24 cellular contexts compared by ENCODE assay signal in the genomic region with DNA sequence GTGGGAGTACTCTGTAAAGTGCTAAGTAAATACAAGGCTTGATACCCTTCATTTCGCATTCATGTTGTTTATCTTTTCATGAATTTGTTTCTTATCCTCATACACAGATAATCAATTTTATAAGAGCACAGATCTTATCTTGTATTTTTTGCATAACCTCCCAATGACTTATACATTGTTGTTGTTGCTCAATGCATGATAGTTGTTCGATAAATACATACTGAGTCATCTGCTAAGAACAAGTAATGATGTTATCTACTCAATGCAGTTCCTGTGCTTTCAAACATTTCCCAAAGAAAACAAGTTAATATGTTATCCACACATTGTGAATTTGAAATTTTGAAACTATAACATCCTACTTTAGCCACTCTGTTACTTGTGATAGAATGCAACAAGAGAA.
"Had no signal": no experiment of that assay in that cellular context is flagged by ENCODE, and none has a peak within 500 bp of the region (broad histone marks: within the 10 kb centered on the region; RNA-seq: fewer than 3 reads in every experiment).

No MANE protein-coding gene starts in this region.

- H3K9ac ChIP-seq: neural progenitor cell had no signal

- H3K4me3 ChIP-seq: esophagus muscularis mucosa, gastroesophageal sphincter, lower lobe of right lung, neural progenitor cell, tibial nerve, uterus had no signal

- H3K4me3 Mint-ChIP-seq: activated CD4-positive, alpha-beta T cell treated with anti-CD3 and anti-CD28 coated beads, Interleukin-2, amount 10 ng/mL, durations not matched to agents 7 days and 5 days; activated CD8-positive, alpha-beta T cell treated with anti-CD3 and anti-CD28 coated beads, Interleukin-2, amount 10 ng/mL, durations not matched to agents 7 days and 5 days; activated naive CD8-positive, alpha-beta T cell; naive thymus-derived CD8-positive, alpha-beta T cell; neural progenitor cell; stimulated activated effector memory CD8-positive, alpha-beta T cell treated with anti-CD3 and anti-CD28 coated beads, Interleukin-12 subunit alpha, Interleukin-12 subunit beta, amount 100 ng/mL, for 72 hours; stimulated activated naive CD8-positive, alpha-beta T cell treated with anti-CD3 and anti-CD28 coated beads, Interleukin-15, amount 100 ng/mL, for 72 hours; T-helper 2 cell treated with Interferon-gamma antibody and Interleukin-4, amounts not matched to agents 5 μg/mL and 100 μg/mL, for 36 hours had no signal

- H3K27me3 ChIP-seq: esophagus muscularis mucosa, gastroesophageal sphincter, neural progenitor cell, tibial nerve, uterus had no signal

- H3K4me1 Mint-ChIP-seq: activated CD4-positive, alpha-beta T cell treated with anti-CD3 and anti-CD28 coated beads, Interleukin-2, amount 10 ng/mL, durations not matched to agents 7 days and 5 days; naive thymus-derived CD8-positive, alpha-beta T cell; stimulated activated effector memory CD8-positive, alpha-beta T cell treated with anti-CD3 and anti-CD28 coated beads, Interleukin-12 subunit alpha, Interleukin-12 subunit beta, amount 100 ng/mL, for 72 hours; stimulated activated naive CD8-positive, alpha-beta T cell treated with anti-CD3 and anti-CD28 coated beads, Interleukin-15, amount 100 ng/mL, for 72 hours had no signal

- H3K9me3 ChIP-seq: esophagus muscularis mucosa, gastroesophageal sphincter, lower lobe of right lung, tibial nerve, uterus had no signal

- H3K27ac ChIP-seq: esophagus muscularis mucosa, gastroesophageal sphincter, lower lobe of right lung, neural progenitor cell, tibial nerve, uterus, VCaP had no signal

- H2AFZ ChIP-seq: neural progenitor cell had no signal

- H3K36me3 ChIP-seq: esophagus muscularis mucosa, gastroesophageal sphincter, lower lobe of right lung, neural progenitor cell, tibial nerve, uterus had no signal

- H3K36me3 Mint-ChIP-seq: activated naive CD8-positive, alpha-beta T cell; naive thymus-derived CD8-positive, alpha-beta T cell; neural progenitor cell; stimulated activated effector memory CD8-positive, alpha-beta T cell treated with anti-CD3 and anti-CD28 coated beads, Interleukin-12 subunit alpha, Interleukin-12 subunit beta, amount 100 ng/mL, for 72 hours had no signal

- H3K9me3 Mint-ChIP-seq: neural progenitor cell had no signal

- H3K4me1 ChIP-seq: esophagus muscularis mucosa, gastroesophageal sphincter, lower lobe of right lung, neural progenitor cell, tibial nerve, uterus had no signal

- H3K4me2 ChIP-seq: neural progenitor cell had no signal

- DNase-seq: activated CD4-positive, alpha-beta T cell treated with anti-CD3 and anti-CD28 coated beads, Interleukin-2, amount 10 ng/mL, durations not matched to agents 7 days and 5 days; activated CD8-positive, alpha-beta T cell treated with anti-CD3 and anti-CD28 coated beads, Interleukin-2, amount 10 ng/mL, durations not matched to agents 7 days and 5 days; amniotic stem cell; effector memory CD4-positive, alpha-beta T cell; head of caudate nucleus; kidney; lower lobe of right lung; naive thymus-derived CD8-positive, alpha-beta T cell; posterior cingulate gyrus; small intestine; stimulated activated CD4-positive, alpha-beta T cell treated with anti-CD3 and anti-CD28 coated beads, Interleukin-2, amount 100 ng/mL, for 24 hours; stimulated activated naive CD8-positive, alpha-beta T cell treated with anti-CD3 and anti-CD28 coated beads, Interleukin-15, amount 100 ng/mL, for 72 hours; uterus had no signal

- FAIRE-seq: kidney, small intestine had no signal

- ATAC-seq: activated CD4-positive, CD25-positive, alpha-beta regulatory T cell treated with anti-CD3 and anti-CD28 coated beads, Interleukin-2, amount 50 U/mL, for 24 hours; activated CD8-positive, alpha-beta T cell treated with anti-CD3 and anti-CD28 coated beads, Interleukin-2, amount 10 ng/mL, durations not matched to agents 7 days and 5 days; gastroesophageal sphincter; left lobe of liver; lower lobe of right lung; naive thymus-derived CD8-positive, alpha-beta T cell; sciatic nerve; stimulated activated effector memory CD8-positive, alpha-beta T cell treated with anti-CD3 and anti-CD28 coated beads, Interleukin-12 subunit alpha, Interleukin-12 subunit beta, amount 100 ng/mL, for 72 hours; stimulated activated naive CD8-positive, alpha-beta T cell treated with anti-CD3 and anti-CD28 coated beads, Interleukin-15, amount 100 ng/mL, for 72 hours had no signal

- H3K27ac Mint-ChIP-seq: activated CD4-positive, alpha-beta T cell treated with anti-CD3 and anti-CD28 coated beads, Interleukin-2, amount 10 ng/mL, durations not matched to agents 7 days and 5 days; activated CD8-positive, alpha-beta T cell treated with anti-CD3 and anti-CD28 coated beads, Interleukin-2, amount 10 ng/mL, durations not matched to agents 7 days and 5 days; activated naive CD8-positive, alpha-beta T cell; naive thymus-derived CD8-positive, alpha-beta T cell; neural progenitor cell; stimulated activated effector memory CD8-positive, alpha-beta T cell treated with anti-CD3 and anti-CD28 coated beads, Interleukin-12 subunit alpha, Interleukin-12 subunit beta, amount 100 ng/mL, for 72 hours; stimulated activated naive CD8-positive, alpha-beta T cell treated with anti-CD3 and anti-CD28 coated beads, Interleukin-15, amount 100 ng/mL, for 72 hours; T-helper 2 cell treated with Interferon-gamma antibody and Interleukin-4, amounts not matched to agents 5 μg/mL and 100 μg/mL, for 36 hours had no signal

- H3K27me3 Mint-ChIP-seq: activated CD4-positive, alpha-beta T cell treated with anti-CD3 and anti-CD28 coated beads, Interleukin-2, amount 10 ng/mL, durations not matched to agents 7 days and 5 days; activated naive CD8-positive, alpha-beta T cell; naive thymus-derived CD8-positive, alpha-beta T cell; stimulated activated naive CD8-positive, alpha-beta T cell treated with anti-CD3 and anti-CD28 coated beads, Interleukin-15, amount 100 ng/mL, for 72 hours had no signal
